Comparison of ENCODE assay signal across 18 cellular contexts in genomic region chr15:98546325-98546724, GRCh38.
"Had no signal": no experiment of that assay in that cellular context is flagged by ENCODE, and none has a peak within 500 bp of the region (broad histone marks: within the 10 kb centered on the region; RNA-seq: fewer than 3 reads in every experiment).

No MANE protein-coding gene starts in this region.

- H3K4me3 Mint-ChIP-seq: central memory CD8-positive, alpha-beta T cell had no signal

- H3K27me3 ChIP-seq: dorsolateral prefrontal cortex, sigmoid colon, thyroid gland, upper lobe of left lung had no signal

- H3K9me3 ChIP-seq: heart left ventricle, mucosa of descending colon, sigmoid colon, thyroid gland, upper lobe of left lung had no signal

- H3K27ac Mint-ChIP-seq: naive thymus-derived CD8-positive, alpha-beta T cell had no signal

- H3K27ac ChIP-seq: dorsolateral prefrontal cortex, thyroid gland had no signal

- ATAC-seq: esophagus mucosa; heart left ventricle; mucosa of descending colon; naive thymus-derived CD8-positive, alpha-beta T cell had no signal

- H3K4me3 ChIP-seq: dorsolateral prefrontal cortex, mucosa of descending colon, sigmoid colon, skin epidermis, thyroid gland, upper lobe of left lung had no signal

- DNase-seq: cortex of kidney; dorsolateral prefrontal cortex; effector CD8-positive, alpha-beta T cell; heart left ventricle; hypothalamus; kidney glomerular epithelial cell; mammary epithelial cell; mucosa of descending colon; naive thymus-derived CD8-positive, alpha-beta T cell; sigmoid colon; stimulated activated CD4-positive, alpha-beta T cell treated with anti-CD3 and anti-CD28 coated beads, Interleukin-12 subunit alpha, Interleukin-12 subunit beta, amount 100 ng/mL, for 4 hours; stimulated activated CD4-positive, alpha-beta T cell treated with anti-CD3 and anti-CD28 coated beads, Interleukin-2, amount 100 ng/mL, for 48 hours; stimulated activated naive CD4-positive, alpha-beta T cell treated with Interleukin-2 at 50 U/mL for 16 hours; thyroid gland; upper lobe of left lung had no signal

- H3K4me1 Mint-ChIP-seq: central memory CD8-positive, alpha-beta T cell had no signal

- H3K36me3 ChIP-seq: heart left ventricle, sigmoid colon, thyroid gland, upper lobe of left lung had no signal
